12 cellular contexts compared by ENCODE assay signal in the genomic region with DNA sequence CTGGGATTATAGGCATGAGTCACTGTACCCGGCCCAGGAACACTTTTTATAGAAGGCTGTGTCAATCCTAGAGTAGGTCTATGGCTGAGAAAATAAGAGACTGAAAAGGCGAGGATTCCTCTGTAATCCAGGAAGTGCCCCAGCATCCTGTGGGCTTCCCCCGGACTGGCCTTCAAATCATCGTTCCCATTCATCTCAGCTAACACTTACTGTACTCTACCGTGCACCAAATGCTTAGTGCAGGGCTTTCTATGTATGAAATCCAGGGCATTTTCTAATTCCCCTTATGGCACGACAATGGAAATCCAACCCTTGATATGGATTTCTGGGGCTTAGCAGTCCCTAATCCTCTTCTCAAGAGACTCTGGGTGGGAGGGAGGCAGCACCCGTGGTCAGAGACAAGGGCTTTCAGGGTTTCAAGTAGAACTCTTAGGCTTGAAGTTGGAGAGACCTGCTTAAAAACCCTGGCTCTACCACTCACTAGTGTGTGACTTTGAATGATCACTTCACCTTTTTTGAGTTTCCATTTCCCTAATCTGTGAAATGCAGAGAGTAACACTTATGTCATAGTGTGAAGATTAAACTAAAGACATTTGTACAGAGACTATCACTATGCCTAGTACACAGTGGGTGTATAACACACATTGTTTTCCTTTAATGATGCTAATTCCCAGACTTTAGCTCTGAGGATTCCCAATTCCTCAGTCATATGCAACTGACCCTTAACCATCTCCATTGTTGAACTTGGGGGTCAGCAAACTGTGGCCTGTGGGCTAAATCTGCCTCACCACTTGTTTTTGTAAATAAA. TPM values are rescaled to one million over a fixed set of nuclear protein-coding genes. Genes with fewer than 3 reads are reported as not detected.
DNase-seq lines count a peak whose midpoint lies in the region; ATAC-seq and TF ChIP-seq lines count a peak whose summit lies in the region.
"Had no signal": no experiment of that assay in that cellular context is flagged by ENCODE, and none has a peak within 500 bp of the region (broad histone marks: within the 10 kb centered on the region; RNA-seq: fewer than 3 reads in every experiment).

No MANE protein-coding gene starts in this region.

- H2AK5ac ChIP-seq in IMR-90 (ENCODE audit: low read depth, low read length) = no peak overlapping the region

- H3K4me1 ChIP-seq in IMR-90 (ENCODE audit: control insufficient read depth, insufficient read depth, low read length) (peaks cover 11% of the 10 kb centered on the region), endodermal cell (ENCODE audit: control insufficient read depth, insufficient read depth, low read length) (peaks cover 4% of the 10 kb centered on the region), lower lobe of right lung (no peaks in the 10 kb centered on the region)
- H3K4me1 ChIP-seq: prostate gland had no signal

- H3K4me3 ChIP-seq in IMR-90 (ENCODE audit: insufficient read depth, low read depth, low read length) = no peak overlapping the region
- no peak overlapping the region for H3K4me3 ChIP-seq in endodermal cell (ENCODE audit: low read length)
- no peak overlapping the region for H3K4me3 ChIP-seq in lower lobe of right lung
- H3K4me3 ChIP-seq: prostate gland had no signal

- H3K36me3 ChIP-seq in IMR-90 (ENCODE audit: control insufficient read depth, insufficient read depth, low read length) = peaks cover 20% of the 10 kb centered on the region
- peaks cover 40% of the 10 kb centered on the region for H3K36me3 ChIP-seq in endodermal cell (ENCODE audit: control insufficient read depth, insufficient read depth, low read length)
- H3K36me3 ChIP-seq in lower lobe of right lung = peaks cover 61% of the 10 kb centered on the region
- H3K36me3 ChIP-seq: prostate gland had no signal

- intact Hi-C loops in IMR-90 (cut with micrococcal nuclease) (no loop called here), lower lobe of right lung (cut with DNase I) (no loop called here)

- H3K4me2 ChIP-seq in IMR-90 (ENCODE audit: low read depth, low read length) = no peak overlapping the region

- no peak overlapping the region for H2AFZ ChIP-seq in IMR-90 (replicated peaks; ENCODE audit: low read length, poor library complexity)

- dilution Hi-C loops in IMR-90 (cut with HindIII; ENCODE audit: low sequenced_read_pairs, unreplicated experiment) = no loop called here

- H3K4me1 Mint-ChIP-seq in endodermal cell (peaks cover 16% of the 10 kb centered on the region), mesothelial cell of epicardium (peaks cover 12% of the 10 kb centered on the region)

- TF ChIP-seq CTCF in IMR-90 (conservative IDR thresholded peaks at IDR 0.05; ENCODE audit: low read depth, low read length) (no peak), endodermal cell (conservative IDR thresholded peaks at IDR 0.05) (no peak), lower lobe of right lung (IDR thresholded peaks at IDR 0.05) (no peak), mesothelial cell of epicardium (IDR thresholded peaks at IDR 0.05; ENCODE audit: unreplicated experiment) (no peak)

- no TSS peak for BruUV-seq in IMR-90 (replicated peaks; lab: Mats Ljungman, UMichigan)

- no peak overlapping the region for H3K9ac ChIP-seq in IMR-90 (ENCODE audit: low read depth, low read length)
- no peak overlapping the region for H3K9ac ChIP-seq in endodermal cell (ENCODE audit: extremely low read depth, low read length, poor library complexity, severe bottlenecking)

- no peak overlapping the region for H4K5ac ChIP-seq in IMR-90 (ENCODE audit: low read depth, low read length)

- H3K36me3 Mint-ChIP-seq in endodermal cell (ENCODE audit: low read depth) = peaks cover 59% of the 10 kb centered on the region
- H3K36me3 Mint-ChIP-seq in mesothelial cell of epicardium = peaks cover 31% of the 10 kb centered on the region

- H3K4me3 Mint-ChIP-seq in endodermal cell = no peak overlapping the region
- H3K4me3 Mint-ChIP-seq in mesothelial cell of epicardium = no peak overlapping the region
- H3K4me3 Mint-ChIP-seq: activated naive CD8-positive, alpha-beta T cell; T-helper 17 cell had no signal

- H3K9me3 Mint-ChIP-seq in endodermal cell (no peaks in the 10 kb centered on the region), mesothelial cell of epicardium (no peaks in the 10 kb centered on the region)

- no peak overlapping the region for H2BK5ac ChIP-seq in IMR-90 (ENCODE audit: low read depth, low read length, poor library complexity, severe bottlenecking)

- no peak overlapping the region for H2AK9ac ChIP-seq in IMR-90 (replicated peaks; ENCODE audit: low read depth, low read length, poor library complexity)

- TF ChIP-seq POLR2A in IMR-90 (IDR thresholded peaks at IDR 0.05; ENCODE audit: low read depth, low read length) = no peak

- CTCF ChIA-PET in IMR-90 (lab: Yijun Ruan, JAX) = interaction anchor here (0.6 to 1.9 kb wide), 2 partner anchors 181 to 328 kb away, joined by 5 to 6 read pairs; no protein-coding TSS in a partner anchor

- no peak overlapping the region for H3K23ac ChIP-seq in IMR-90 (ENCODE audit: low read depth, low read length)

- no peak overlapping the region for H3K18ac ChIP-seq in IMR-90 (ENCODE audit: low read depth, low read length)

- H3K27me3 ChIP-seq in IMR-90 (ENCODE audit: control insufficient read depth, insufficient read depth, low read length) = no peaks in the 10 kb centered on the region
- H3K27me3 ChIP-seq in endodermal cell (ENCODE audit: control insufficient read depth, insufficient read depth, low read length, poor library complexity, severe bottlenecking) = no peaks in the 10 kb centered on the region
- H3K27me3 ChIP-seq in lower lobe of right lung (ENCODE audit: low read depth) = no peaks in the 10 kb centered on the region

- H2BK15ac ChIP-seq in IMR-90 (ENCODE audit: low read depth, low read length) = no peak overlapping the region

- H3K27me3 Mint-ChIP-seq in endodermal cell (ENCODE audit: insufficient read depth) = no peaks in the 10 kb centered on the region
- no peaks in the 10 kb centered on the region for H3K27me3 Mint-ChIP-seq in mesothelial cell of epicardium (ENCODE audit: low read depth)
- H3K27me3 Mint-ChIP-seq: activated naive CD8-positive, alpha-beta T cell; T-helper 17 cell had no signal

- no peak overlapping the region for H2BK120ac ChIP-seq in IMR-90 (ENCODE audit: low read depth, low read length)

- no peak overlapping the region for H4K91ac ChIP-seq in IMR-90 (ENCODE audit: insufficient read depth, low read depth, low read length)

- no peak overlapping the region for H4K8ac ChIP-seq in IMR-90 (ENCODE audit: low read depth in 2 of 2, low read length in 2 of 2)

- DNase-seq in DMS79 treated with DMSO at 0.1 percent for 48 hours (lab: John Stamatoyannopoulos, UW) (peak; percentile 44), IMR-90 (no peak), endodermal cell (no peak), lower lobe of right lung (no peak), mesothelial cell of epicardium (ENCODE audit: low spot score in 2 of 2, unreplicated experiment in 2 of 2) (no peak), SW 1271 (lab: John Stamatoyannopoulos, UW) (no peak), NCI-H526 treated with DMSO at 0.1 percent for 48 hours (lab: John Stamatoyannopoulos, UW) (no peak)
- DNase-seq: H7, T-helper 17 cell had no signal

- H3K4ac ChIP-seq in IMR-90 (ENCODE audit: low read depth, low read length) = no peak overlapping the region

- ATAC-seq in GM19043 (IDR thresholded peaks at IDR 0.05; ENCODE audit: low read depth, unreplicated experiment) = peak; percentile 63
- ATAC-seq in IMR-90 (ENCODE audit: low read depth) = peak; percentile 7; the same call in 1 of the 2 replicates
- no peak for ATAC-seq in lower lobe of right lung
- ATAC-seq: T-helper 17 cell had no signal

- no peak overlapping the region for H3K14ac ChIP-seq in IMR-90 (replicated peaks; ENCODE audit: low read depth, low read length)

- H4K20me1 ChIP-seq in IMR-90 (ENCODE audit: insufficient read depth, low read length) = no peaks in the 10 kb centered on the region

- H2BK20ac ChIP-seq in IMR-90 (ENCODE audit: low read depth, low read length) = no peak overlapping the region

- H3K9me3 ChIP-seq in IMR-90 (ENCODE audit: control insufficient read depth, insufficient read depth, low read length) (no peaks in the 10 kb centered on the region), endodermal cell (ENCODE audit: control insufficient read depth, low read length) (no peaks in the 10 kb centered on the region), lower lobe of right lung (no peaks in the 10 kb centered on the region)
- H3K9me3 ChIP-seq: prostate gland had no signal

- no peak for TF ChIP-seq RAD21 in IMR-90 (IDR thresholded peaks at IDR 0.05; ENCODE audit: low read length)

- H3K27ac Mint-ChIP-seq in endodermal cell = peak overlapping the region; percentile 64
- H3K27ac Mint-ChIP-seq in mesothelial cell of epicardium = no peak overlapping the region
- H3K27ac Mint-ChIP-seq: activated naive CD8-positive, alpha-beta T cell; T-helper 17 cell had no signal

- in situ Hi-C loops in IMR-90 (cut with MboI; ENCODE audit: low sequenced_read_pairs) = no loop called here

- no peak overlapping the region for H3K56ac ChIP-seq in IMR-90 (ENCODE audit: extremely low read depth, insufficient read depth, low read length)

- peaks cover 0 to 5% of the 10 kb centered on the region in 2 experiments; a peak in 1 of 4 replicates for H3K79me1 ChIP-seq in IMR-90 (ENCODE audit: low read depth in 1 of 2, low read length in 2 of 2)

- POLR2A ChIA-PET in IMR-90 (lab: Charles Lee; ENCODE audit: unreplicated experiment) = no interaction called here

- WGBS in IMR-90 (ENCODE audit: extremely low coverage in 2 of 2, insufficient read length in 1 of 2), 2 experiments = no CpG with 5 or more reads among the region's 7 CpGs
- 87 to 99% methylated on average over 7 of the region's 7 CpGs for WGBS in endodermal cell (ENCODE audit: insufficient coverage in 1 of 2, insufficient read length in 1 of 2), 2 experiments

- no peak overlapping the region for H3K27ac ChIP-seq in IMR-90 (ENCODE audit: insufficient read depth, low read length)
- H3K27ac ChIP-seq in endodermal cell (ENCODE audit: low read depth, low read length) = no peak overlapping the region
- no peak overlapping the region for H3K27ac ChIP-seq in lower lobe of right lung
- H3K27ac ChIP-seq: prostate gland had no signal

- peaks cover 10% of the 10 kb centered on the region for H3K9me1 ChIP-seq in IMR-90 (ENCODE audit: insufficient read depth, low read length)

RNA-seq across cellular contexts. Expression of gene MECR, which starts 20.3 kb away (rescaled TPM):
- total RNA-seq in IMR-90 (2012; rRNA removed) (19.2 and 20.3 TPM in 2 replicates), endodermal cell (10 to 100 TPM; 33.3 to 38.2 TPM), lower lobe of right lung (16.9 TPM), mesothelial cell of epicardium (36.6 to 40.0 TPM (median 38.0 TPM) in 3 replicates)
- polyA plus RNA-seq in IMR-90 (2012; rRNA removed) = 24.8 and 38.1 TPM in 2 replicates
- polyA plus RNA-seq in IMR-90 (2012; cell fraction: cytosol; rRNA removed) = 15.9 and 19.6 TPM in 2 replicates
- polyA plus RNA-seq in IMR-90 (2012; cell fraction: nucleus; rRNA removed; ENCODE audit: low replicate concordance) = 25.0 and 29.9 TPM in 2 replicates
- 35.9 TPM for polyA plus RNA-seq in endodermal cell (2013, experiment 1 of 2)
- polyA plus RNA-seq in endodermal cell (2013, experiment 2 of 2) = 30.3 TPM

RNA-seq across cellular contexts. Expression of gene PTPRU, which starts 25.8 kb away (rescaled TPM):
- total RNA-seq in IMR-90 (2012; rRNA removed) (5.0 and 7.0 TPM in 2 replicates), endodermal cell (10 to 100 TPM; 49.8 to 73.1 TPM), lower lobe of right lung (35.1 TPM), mesothelial cell of epicardium (143 to 151 TPM (median 145 TPM) in 3 replicates)
- 10.7 and 10.8 TPM in 2 replicates for polyA plus RNA-seq in IMR-90 (2012; rRNA removed)
- polyA plus RNA-seq in IMR-90 (2012; cell fraction: cytosol; rRNA removed) = 12.3 and 16.6 TPM in 2 replicates
- polyA plus RNA-seq in IMR-90 (2012; cell fraction: nucleus; rRNA removed; ENCODE audit: low replicate concordance) = 18.5 and 56.4 TPM in 2 replicates
- polyA plus RNA-seq in endodermal cell (2013, experiment 1 of 2) = 39.5 TPM
- 36.6 TPM for polyA plus RNA-seq in endodermal cell (2013, experiment 2 of 2)
- total RNA-seq: T-helper 17 cell had no signal

RNA-seq across cellular contexts. Expression of gene SRSF4, which starts 28.8 kb away (rescaled TPM):
- total RNA-seq in IMR-90 (2012; rRNA removed) = 20.8 and 38.6 TPM in 2 replicates
- polyA plus RNA-seq in IMR-90 (2012; rRNA removed) = 37.8 and 48.5 TPM in 2 replicates
- 20.4 and 21.2 TPM in 2 replicates for polyA plus RNA-seq in IMR-90 (2012; cell fraction: cytosol; rRNA removed)
- polyA plus RNA-seq in IMR-90 (2012; cell fraction: nucleus; rRNA removed; ENCODE audit: low replicate concordance) = 75.0 and 295 TPM in 2 replicates
- total RNA-seq in endodermal cell = 100 to 1,000 TPM in 1 of 2 donors, 10 to 100 TPM in 1; 89.1 to 107 TPM
- polyA plus RNA-seq in endodermal cell (2013, experiment 1 of 2) = 101 TPM
- polyA plus RNA-seq in endodermal cell (2013, experiment 2 of 2) = 85.0 TPM
- 73.9 TPM for total RNA-seq in lower lobe of right lung
- 103 to 107 TPM (median 105 TPM) in 3 replicates for total RNA-seq in mesothelial cell of epicardium

Comparison
In these comparisons a context has a peak if more than half of its experiments do, and no peak if none do; other contexts are left out.
1. ATAC-seq: peak in GM19043 (single experiment) and IMR-90 (single experiment); none in lower lobe of right lung (0 of 2).